Comparison of ENCODE assay signal across 8 cellular contexts in the genomic region with DNA sequence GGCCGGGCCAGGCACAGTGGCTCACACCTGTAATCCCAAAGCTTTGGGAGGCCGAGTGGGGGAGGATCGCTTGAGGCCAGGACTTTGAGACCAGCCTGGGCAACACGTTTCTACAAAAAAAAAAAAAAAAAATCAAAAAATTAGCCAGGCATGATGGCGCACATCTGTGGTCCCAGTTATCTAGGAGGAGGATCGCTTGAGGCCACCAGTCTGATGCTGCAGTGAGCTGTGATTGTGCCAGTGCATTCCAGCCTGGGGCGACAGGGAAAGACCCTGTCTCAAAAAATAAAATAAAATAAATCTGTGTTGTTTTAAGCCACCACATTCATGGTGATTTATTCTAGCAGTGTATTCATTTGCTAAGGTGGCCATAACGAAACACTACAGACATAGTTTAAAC. TPM values are rescaled to one million over a fixed set of nuclear protein-coding genes. Genes with fewer than 3 reads are reported as not detected.
"Had no signal": no experiment of that assay in that cellular context is flagged by ENCODE, and none has a peak within 500 bp of the region (broad histone marks: within the 10 kb centered on the region; RNA-seq: fewer than 3 reads in every experiment).

No MANE protein-coding gene starts in this region.

- H3K4me3 ChIP-seq: K562 had no signal

- DNase-seq: IMR-90, KBM-7 had no signal

- H3K27ac ChIP-seq: HL-60 had no signal

- ATAC-seq: HepG2, K562 had no signal

RNA-seq across cellular contexts. Expression of a gene that starts 4.1 kb away (rescaled TPM):
- polyA plus RNA-seq: HepG2, IgD-negative memory B cell had no signal

RNA-seq across cellular contexts. Expression of a gene that starts 29.1 kb away (rescaled TPM):
- total RNA-seq: HepG2, HT-29, HT1080, IMR-90, K562 had no signal
- polyA plus RNA-seq: HepG2, IgD-negative memory B cell, IMR-90 had no signal

RNA-seq across cellular contexts. Expression of a gene that starts 40.2 kb away (rescaled TPM):
- total RNA-seq: HepG2, HT-29 had no signal
- polyA plus RNA-seq: HepG2 had no signal
